Comparison of ENCODE assay signal across 35 cellular contexts in the genomic region with DNA sequence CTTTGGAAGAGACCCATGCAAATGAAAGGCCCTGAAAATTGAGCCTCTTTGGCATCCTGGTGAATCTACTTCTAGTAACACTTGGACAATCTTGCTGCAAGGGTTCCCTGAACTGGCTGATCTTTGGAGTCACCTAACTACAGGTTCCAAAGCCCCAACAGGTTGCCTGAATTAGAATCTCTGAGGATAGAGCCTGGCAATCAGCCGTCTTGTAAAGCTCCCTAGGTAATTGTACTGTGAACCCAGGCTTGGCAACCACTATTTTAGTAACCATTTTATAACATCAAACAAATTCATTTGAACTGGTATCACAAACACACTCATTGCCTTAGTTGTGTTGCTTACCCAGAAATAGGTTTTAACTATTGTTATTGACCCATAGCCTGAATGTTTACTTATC. TPM values are rescaled to one million over a fixed set of nuclear protein-coding genes. Genes with fewer than 3 reads are reported as not detected.
"Had no signal": no experiment of that assay in that cellular context is flagged by ENCODE, and none has a peak within 500 bp of the region (broad histone marks: within the 10 kb centered on the region; RNA-seq: fewer than 3 reads in every experiment).

No MANE protein-coding gene starts in this region.

- H3K36me3 ChIP-seq: adrenal gland, brain microvascular endothelial cell, breast epithelium had no signal

- DNase-seq: activated B cell treated with CpG ODN at 0.5 μM for 24 hours; activated CD4-positive, alpha-beta memory T cell treated with anti-CD3 and anti-CD28 coated beads for 36 hours; activated CD4-positive, alpha-beta T cell treated with anti-CD3 and anti-CD28 coated beads for 4 hours; activated CD4-positive, alpha-beta T cell treated with anti-CD3 and anti-CD28 coated beads, Interleukin-2, amount 10 ng/mL, durations not matched to agents 24 days and 14 days; activated CD4-positive, alpha-beta T cell treated with anti-CD3 and anti-CD28 coated beads, Interleukin-2, amount 50 U/mL, for 1 hour; activated CD4-positive, alpha-beta T cell treated with anti-CD3 and anti-CD28 coated beads, Interleukin-2, amount 50 U/mL, for 4 hours; activated CD4-positive, CD25-positive, alpha-beta regulatory T cell treated with anti-CD3 and anti-CD28 coated beads, Interleukin-2, amount 50 U/mL, for 72 hours; activated CD8-positive, alpha-beta memory T cell treated with anti-CD3 and anti-CD28 coated beads, Interleukin-2, amount 50 U/mL, for 4 hours; activated CD8-positive, alpha-beta T cell treated with anti-CD3 and anti-CD28 coated beads for 36 hours; activated effector memory CD4-positive, alpha-beta T cell treated with anti-CD3 and anti-CD28 coated beads, Interleukin-2, amount 50 U/mL, for 16 hours; activated gamma-delta T cell treated with Interleukin-2 at 50 U/mL for 16 hours; activated naive CD4-positive, alpha-beta T cell; activated naive CD4-positive, alpha-beta T cell treated with anti-CD3 and anti-CD28 coated beads for 36 hours; activated naive CD4-positive, alpha-beta T cell treated with anti-CD3 and anti-CD28 coated beads, Interleukin-2, amount 50 U/mL, for 16 hours; activated naive CD8-positive, alpha-beta T cell treated with anti-CD3 and anti-CD28 coated beads for 36 hours; activated T-cell treated with anti-CD3 and anti-CD28 coated beads for 4 hours; activated T-cell treated with anti-CD3 and anti-CD28 coated beads, Interleukin-2, amount 50 U/mL, for 1 hour; activated T-cell treated with anti-CD3 and anti-CD28 coated beads, Interleukin-2, amount 50 U/mL, for 4 hours; activated T-cell treated with anti-CD3 and anti-CD28 coated beads, Interleukin-2, amount 50 U/mL, for 72 hours; adrenal gland; amniotic stem cell; aorta; body of pancreas; brain microvascular endothelial cell; central memory CD4-positive, alpha-beta T cell; T-cell; T-helper 2 cell; T-helper 9 cell had no signal

- ATAC-seq: activated CD8-positive, alpha-beta T cell treated with anti-CD3 and anti-CD28 coated beads for 36 hours; body of pancreas; T-cell had no signal

- H3K9me3 ChIP-seq: adrenal gland, body of pancreas, breast epithelium had no signal

- H3K4me1 ChIP-seq: adrenal gland, breast epithelium had no signal

- H3K27me3 ChIP-seq: adrenal gland had no signal

- H3K27ac ChIP-seq: adrenal gland, body of pancreas, brain microvascular endothelial cell, breast epithelium, VCaP had no signal

- H3K4me3 ChIP-seq: adrenal gland, body of pancreas, breast epithelium had no signal

RNA-seq across cellular contexts. Expression of a gene that starts 20.1 kb away (rescaled TPM):
- total RNA-seq: activated B cell treated with CpG ODN at 0.5 μM for 24 hours; activated CD4-positive, alpha-beta memory T cell treated with anti-CD3 and anti-CD28 coated beads for 36 hours; activated CD4-positive, alpha-beta T cell treated with anti-CD3 and anti-CD28 coated beads, Interleukin-2, amount 10 ng/mL, durations not matched to agents 24 days and 14 days; activated CD8-positive, alpha-beta memory T cell treated with anti-CD3 and anti-CD28 coated beads for 36 hours; activated CD8-positive, alpha-beta T cell treated with anti-CD3 and anti-CD28 coated beads for 36 hours; activated naive CD4-positive, alpha-beta T cell treated with anti-CD3 and anti-CD28 coated beads for 36 hours; activated naive CD4-positive, alpha-beta T cell treated with anti-CD3 and anti-CD28 coated beads, Interleukin-2, amount 50 U/mL, for 72 hours; activated naive CD8-positive, alpha-beta T cell treated with anti-CD3 and anti-CD28 coated beads for 36 hours; activated T-cell treated with anti-CD3 and anti-CD28 coated beads, Interleukin-2, amount 50 U/mL, for 4 hours; activated T-cell treated with anti-CD3 and anti-CD28 coated beads, Interleukin-2, amount 50 U/mL, for 72 hours; activated T-helper 1 cell treated with anti-CD3 and anti-CD28 coated beads, Interleukin-12 subunit alpha, Interleukin-12 subunit beta, Interleukin-2, Interleukin-4 antibody, amounts not matched to agents 30 ng/mL and 10 ng/mL and 1 ng/mL, durations not matched to agents 14 hours and 24 hours and 36 hours; activated T-helper 17 cell treated with anti-CD3 and anti-CD28 coated beads, Interleukin-2, amount 50 U/mL, for 72 hours; aorta; breast epithelium; T-cell; T-helper 1 cell treated with Interleukin-12 subunit alpha and Interleukin-12 subunit beta and Interleukin-4 antibody, amounts not matched to agents 30 ng/mL and 1 ng/mL, for 36 hours had no signal
- polyA plus RNA-seq: aorta had no signal

RNA-seq across cellular contexts. Expression of a gene that starts 54.5 kb away (rescaled TPM):
- total RNA-seq: activated B cell treated with CpG ODN at 0.5 μM for 24 hours; activated naive CD4-positive, alpha-beta T cell treated with anti-CD3 and anti-CD28 coated beads, Interleukin-2, amount 50 U/mL, for 72 hours; activated T-cell treated with anti-CD3 and anti-CD28 coated beads, Interleukin-2, amount 50 U/mL, for 72 hours; activated T-helper 1 cell treated with anti-CD3 and anti-CD28 coated beads, Interleukin-12 subunit alpha, Interleukin-12 subunit beta, Interleukin-2, Interleukin-4 antibody, amounts not matched to agents 30 ng/mL and 10 ng/mL and 1 ng/mL, durations not matched to agents 14 hours and 24 hours and 36 hours; T-cell had no signal
